In genomic region chr15:67133738-67134576, GRCh38 we compare ENCODE assay signal across 8 cellular contexts.
DNase-seq lines count a peak whose midpoint lies in the region; ATAC-seq, FAIRE-seq and TF ChIP-seq lines count a peak whose summit lies in the region.

No MANE protein-coding gene starts in this region.

- no peaks in the 10 kb centered on the region for H3K9me3 Mint-ChIP-seq in CD4-positive, alpha-beta memory T cell
- H3K9me3 Mint-ChIP-seq in activated naive CD8-positive, alpha-beta T cell treated with anti-CD3 and anti-CD28 coated beads, Interleukin-2, amount 10 ng/mL, durations not matched to agents 7 days and 5 days: no peaks in the 10 kb centered on the region

- H3K36me3 ChIP-seq in CD4-positive, alpha-beta memory T cell (ENCODE audit: insufficient read depth, low read length): no peaks in the 10 kb centered on the region
- no peaks in the 10 kb centered on the region for H3K36me3 ChIP-seq in GM23248 (ENCODE audit: low read depth)
- peaks cover 4 to 23% of the 10 kb centered on the region in 2 experiments for H3K36me3 ChIP-seq in keratinocyte (ENCODE audit: control insufficient read depth in 2 of 2, extremely low read depth in 1 of 2, insufficient read depth in 2 of 2, low read length in 2 of 2)

- H4K20me1 ChIP-seq in GM23248 (ENCODE audit: insufficient read depth): no peaks in the 10 kb centered on the region
- no peaks in the 10 kb centered on the region for H4K20me1 ChIP-seq in keratinocyte (ENCODE audit: control insufficient read depth, extremely low read depth, insufficient read depth, low read length)

- H3K9me3 ChIP-seq in CD4-positive, alpha-beta memory T cell (ENCODE audit: control insufficient read depth in 1 of 2, low read length in 2 of 2): no peaks in the 10 kb centered on the region
- H3K9me3 ChIP-seq in GM23248 (ENCODE audit: low read depth) (no peaks in the 10 kb centered on the region), keratinocyte (ENCODE audit: control insufficient read depth, low read depth, low read length) (no peaks in the 10 kb centered on the region)

- H3K4me3 ChIP-seq in CD4-positive, alpha-beta memory T cell (ENCODE audit: low read length in 2 of 2): peak overlapping the region; percentile 48 to 73
- H3K4me3 ChIP-seq in GM23248 (no peak overlapping the region), keratinocyte (ENCODE audit: control insufficient read depth in 2 of 3, extremely low read depth in 1 of 3, insufficient read depth in 2 of 3, low read depth in 1 of 3, low read length in 3 of 3) (no peak overlapping the region)

- peak overlapping the region; percentile 86 to 97 (median 90) for H3K4me3 Mint-ChIP-seq in CD4-positive, alpha-beta memory T cell
- peak overlapping the region; percentile 86 for H3K4me3 Mint-ChIP-seq in activated naive CD8-positive, alpha-beta T cell treated with anti-CD3 and anti-CD28 coated beads, Interleukin-2, amount 10 ng/mL, durations not matched to agents 7 days and 5 days

- H3K36me3 Mint-ChIP-seq in CD4-positive, alpha-beta memory T cell: peaks cover 3 to 13% of the 10 kb centered on the region in 2 donors
- H3K36me3 Mint-ChIP-seq in activated naive CD8-positive, alpha-beta T cell treated with anti-CD3 and anti-CD28 coated beads, Interleukin-2, amount 10 ng/mL, durations not matched to agents 7 days and 5 days: peaks cover 5% of the 10 kb centered on the region

- peak overlapping the region; percentile 97 to 100 (median 99) for H3K27ac Mint-ChIP-seq in CD4-positive, alpha-beta memory T cell
- peak overlapping the region; percentile 98 for H3K27ac Mint-ChIP-seq in activated naive CD8-positive, alpha-beta T cell treated with anti-CD3 and anti-CD28 coated beads, Interleukin-2, amount 10 ng/mL, durations not matched to agents 7 days and 5 days

- peak overlapping the region; percentile 85 for H3K27ac ChIP-seq in CD4-positive, alpha-beta memory T cell (ENCODE audit: low read depth, low read length)
- H3K27ac ChIP-seq in GM23248 (peak overlapping the region; percentile 54), keratinocyte (ENCODE audit: control insufficient read depth, insufficient read depth, low read length) (peak overlapping the region; percentile 82), substantia nigra (ENCODE audit: low read depth, low read length, poor library complexity, severe bottlenecking) (no peak overlapping the region)

- peak; percentile 97 for ATAC-seq in activated naive CD8-positive, alpha-beta T cell treated with anti-CD3 and anti-CD28 coated beads, Interleukin-2, amount 10 ng/mL, durations not matched to agents 7 days and 5 days (ENCODE audit: low read depth)

- H3K9me1 ChIP-seq in keratinocyte (ENCODE audit: control insufficient read depth, extremely low read depth, insufficient read depth, low read length): peaks cover 8% of the 10 kb centered on the region

- intact Hi-C loops in CD4-positive, alpha-beta memory T cell (cut with micrococcal nuclease): loop anchor here (2.0 to 5.0 kb wide), 2 partner anchors 15 to 52 kb away; no protein-coding TSS in a partner anchor

- POLR2A ChIA-PET in CD4-positive, alpha-beta memory T cell (lab: Charles Lee; ENCODE audit: partially characterized antibody): interaction anchor here (0.8 to 4.3 kb wide), 16 partner anchors 9 to 70 kb away, joined by 3 to 44 read pairs (median 4); partner anchors contain the start of gene SMAD3
- POLR2A ChIA-PET in activated naive CD8-positive, alpha-beta T cell treated with anti-CD3 and anti-CD28 coated beads, Interleukin-2, amount 10 ng/mL, durations not matched to agents 7 days and 5 days (lab: Charles Lee): interaction anchor here (0.6 to 2.1 kb wide), 17 partner anchors 9 to 222 kb away, joined by 3 to 20 read pairs (median 4); partner anchors contain the start of genes AAGAB and IQCH

- H3K9ac ChIP-seq in GM23248 (peak overlapping the region; percentile 58), keratinocyte (ENCODE audit: control insufficient read depth, extremely low read depth, insufficient read depth, low read length) (peak overlapping the region; percentile 69)

- in situ Hi-C loops in GM23248 (cut with MboI): no loop called here

- dilution Hi-C loops in keratinocyte (cut with MboI; ENCODE audit: extremely low pct_ligation_motif_present, low sequenced_read_pairs): no loop called here

- no peak for TF ChIP-seq CTCF in keratinocyte (optimal IDR thresholded peaks at IDR 0.05 in 1 of 3, IDR thresholded peaks at IDR 0.05 in 1 of 3, conservative IDR thresholded peaks at IDR 0.05 in 1 of 3; ENCODE audit: extremely low read depth in 1 of 3, insufficient read depth in 2 of 3, low read length in 3 of 3)

- H3K9me2 ChIP-seq in GM23248 (ENCODE audit: insufficient read depth): no peaks in the 10 kb centered on the region

- no peaks in the 10 kb centered on the region for H3K27me3 ChIP-seq in CD4-positive, alpha-beta memory T cell (ENCODE audit: insufficient read depth, low read length)
- H3K27me3 ChIP-seq in GM23248 (replicated peaks; ENCODE audit: insufficient read depth) (no peaks in the 10 kb centered on the region), keratinocyte (ENCODE audit: control insufficient read depth, extremely low read depth, insufficient read depth, low read length) (no peaks in the 10 kb centered on the region)

- peaks cover 96% of the 10 kb centered on the region for H3K4me1 ChIP-seq in CD4-positive, alpha-beta memory T cell (ENCODE audit: insufficient read depth, low read length)
- H3K4me1 ChIP-seq in GM23248 (ENCODE audit: insufficient read depth) (peaks cover 74% of the 10 kb centered on the region), keratinocyte (ENCODE audit: control insufficient read depth, extremely low read depth, insufficient read depth, low read length) (peaks cover 75% of the 10 kb centered on the region)

- H2AFZ ChIP-seq in GM23248 (no peak overlapping the region), keratinocyte (ENCODE audit: control insufficient read depth, low read length) (no peak overlapping the region)

- WGBS in GM23248 (ENCODE audit: low coverage in 1 of 2, low lambda C conversion rate in 2 of 2, missing lambda C conversion rate in 2 of 2), 2 experiments: 54 to 57% methylated on average over 11 of the region's 11 CpGs

- CTCF ChIA-PET in CD4-positive, alpha-beta memory T cell (lab: Charles Lee; ENCODE audit: partially characterized antibody): interaction anchor here (0.7 to 1.8 kb wide), 6 partner anchors 9 to 52 kb away, joined by 3 to 6 read pairs (median 4); no protein-coding TSS in a partner anchor

- no peaks in the 10 kb centered on the region for H3K27me3 Mint-ChIP-seq in CD4-positive, alpha-beta memory T cell
- H3K27me3 Mint-ChIP-seq in activated naive CD8-positive, alpha-beta T cell treated with anti-CD3 and anti-CD28 coated beads, Interleukin-2, amount 10 ng/mL, durations not matched to agents 7 days and 5 days: no peaks in the 10 kb centered on the region

- peak; percentile 79 for FAIRE-seq in keratinocyte (lab: Jason Lieb, UNC)

- H3K79me2 ChIP-seq in GM23248 (ENCODE audit: insufficient read depth): peaks cover 100% of the 10 kb centered on the region
- peaks cover 99% of the 10 kb centered on the region for H3K79me2 ChIP-seq in keratinocyte (ENCODE audit: control insufficient read depth, insufficient read depth, low read length)

- peaks cover 39% of the 10 kb centered on the region for H3F3A ChIP-seq in GM23248 (ENCODE audit: insufficient read depth)

- DNase-seq in CD4-positive, alpha-beta memory T cell: peak; percentile 81 to 92 (median 85)
- DNase-seq in GM23248 (peak; percentile 57), keratinocyte (ENCODE audit: low read depth, low spot score) (no peak), MV-4-11 (lab: John Stamatoyannopoulos, UW) (no peak), substantia nigra (lab: John Stamatoyannopoulos, UW) (no peak)
- peak; percentile 58 for DNase-seq in activated naive CD8-positive, alpha-beta T cell treated with anti-CD3 and anti-CD28 coated beads, Interleukin-2, amount 10 ng/mL, durations not matched to agents 7 days and 5 days
- peak; percentile 41 to 45 for DNase-seq in stimulated activated CD4-positive, alpha-beta T cell treated with anti-CD3 and anti-CD28 coated beads, Interleukin-2, amount 100 ng/mL, for 48 hours

- H3K4me2 ChIP-seq in GM23248 (ENCODE audit: unreplicated experiment) (peak overlapping the region; percentile 25), keratinocyte (ENCODE audit: control insufficient read depth, extremely low read depth, insufficient read depth, low read depth, low read length) (peak overlapping the region; percentile 66)

- peaks cover 77 to 98% (median 89%) of the 10 kb centered on the region in 4 donors for H3K4me1 Mint-ChIP-seq in CD4-positive, alpha-beta memory T cell
- peaks cover 58% of the 10 kb centered on the region for H3K4me1 Mint-ChIP-seq in activated naive CD8-positive, alpha-beta T cell treated with anti-CD3 and anti-CD28 coated beads, Interleukin-2, amount 10 ng/mL, durations not matched to agents 7 days and 5 days

TF ChIP-seq in PFSK-1, 5 proteins besides CTCF, POLR2A, EP300 and RAD21:
- TF ChIP-seq SIN3A (IDR thresholded peaks at IDR 0.05; ENCODE audit: borderline replicate concordance, insufficient read depth, low read length): no peak
- TF ChIP-seq POLR2AphosphoS5 (IDR thresholded peaks at IDR 0.05; ENCODE audit: low read depth, low read length): no peak
- peak; percentile 9; the same call in 1 of the 2 replicates for TF ChIP-seq TAF1 (IDR thresholded peaks at IDR 0.05; ENCODE audit: borderline replicate concordance, insufficient read depth, low read length)

Comparison
In these comparisons a context has a peak if more than half of its experiments do, and no peak if none do; other contexts are left out.
1. DNase-seq: peak in CD4-positive, alpha-beta memory T cell (5 of 5), GM23248 (single experiment), activated naive CD8-positive, alpha-beta T cell treated with anti-CD3 and anti-CD28 coated beads, Interleukin-2, amount 10 ng/mL, durations not matched to agents 7 days and 5 days (single experiment) and stimulated activated CD4-positive, alpha-beta T cell treated with anti-CD3 and anti-CD28 coated beads, Interleukin-2, amount 100 ng/mL, for 48 hours (2 of 2); none in keratinocyte (single experiment), MV-4-11 (single experiment) and substantia nigra (0 of 49).
2. H3K4me3 ChIP-seq: peak in CD4-positive, alpha-beta memory T cell (2 of 2); none in GM23248 (single experiment) and keratinocyte (0 of 3).